In the genomic region with DNA sequence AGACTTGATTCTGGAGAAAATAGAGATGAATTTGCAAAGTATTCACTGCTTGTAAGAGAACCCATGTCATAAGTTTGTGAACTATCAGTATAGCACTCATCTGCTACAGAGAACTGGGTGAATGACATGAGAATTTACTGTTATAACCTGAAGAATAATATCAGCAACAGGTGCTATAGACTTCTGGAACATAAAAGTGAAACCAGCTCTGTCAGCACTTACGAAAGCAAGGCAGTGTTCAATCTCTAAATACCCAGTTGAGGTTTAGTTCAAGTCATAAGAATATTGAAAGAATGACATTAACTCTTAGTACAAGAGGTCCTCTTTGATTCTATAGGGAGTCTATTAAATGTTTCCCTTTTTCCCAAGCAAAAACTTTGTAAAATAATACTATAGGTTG, we compare ENCODE assay signal across 19 cellular contexts.
DNase-seq lines count a peak whose midpoint lies in the region; ATAC-seq and TF ChIP-seq lines count a peak whose summit lies in the region.
"Had no signal": no experiment of that assay in that cellular context is flagged by ENCODE, and none has a peak within 500 bp of the region (broad histone marks: within the 10 kb centered on the region; RNA-seq: fewer than 3 reads in every experiment).

No MANE protein-coding gene starts in this region.

- H3K4me1 Mint-ChIP-seq in Calu3 (ENCODE audit: low read depth, unreplicated experiment), result peaks cover 43% of the 10 kb centered on the region
- H3K4me1 Mint-ChIP-seq: activated CD4-positive, alpha-beta memory T cell treated with anti-CD3 and anti-CD28 coated beads, Interleukin-2, amount 10 ng/mL, durations not matched to agents 7 days and 5 days; activated T-helper 17 cell treated with anti-CD3 and anti-CD28 coated beads, Interleukin-2, amount 50 U/mL, for 72 hours had no signal

- ATAC-seq in GM21717 (IDR thresholded peaks at IDR 0.05; ENCODE audit: unreplicated experiment), result peak; percentile 89
- ATAC-seq: activated T-helper 17 cell treated with anti-CD3 and anti-CD28 coated beads, Interleukin-2, amount 50 U/mL, for 72 hours; heart left ventricle had no signal

- TF ChIP-seq CTCF in Calu3 (IDR thresholded peaks at IDR 0.05; ENCODE audit: unreplicated experiment), result no peak

- DNase-seq in A172 (ENCODE audit: low spot score) (peak; percentile 65), OCI-M1 (lab: John Stamatoyannopoulos, UW) (peak; percentile 43), kidney glomerular epithelial cell (lab: John Stamatoyannopoulos, UW) (peak; percentile 10), Calu3 (no peak), anterior cingulate cortex (lab: John Stamatoyannopoulos, UW) (no peak), DMS153 treated with DMSO at 0.1 percent for 48 hours (lab: John Stamatoyannopoulos, UW; ENCODE audit: unreplicated experiment) (no peak), NCI-H1417 (lab: John Stamatoyannopoulos, UW) (no peak)
- DNase-seq: activated CD4-positive, alpha-beta memory T cell treated with anti-CD3 and anti-CD28 coated beads, Interleukin-2, amount 10 ng/mL, durations not matched to agents 7 days and 5 days; amniotic stem cell; erythroblast; GF-D8; heart left ventricle; MG63; NCI-H2029 treated with DMSO at 0.1 percent for 48 hours; NCI-H524 treated with DMSO at 0.1 percent for 48 hours; ovary; stimulated activated CD4-positive, alpha-beta T cell treated with anti-CD3 and anti-CD28 coated beads, Interleukin-12 subunit alpha, Interleukin-12 subunit beta, amount 100 ng/mL, for 4 hours had no signal

- intact Hi-C loops in Calu3 (cut with micrococcal nuclease; ENCODE audit: unreplicated experiment), result loop anchor here (5.0 to 10.0 kb wide), 4 partner anchors 233 to 511 kb away; a partner anchor contains a TSS

- peaks cover 2% of the 10 kb centered on the region for H3K9me3 Mint-ChIP-seq in Calu3 (ENCODE audit: low read depth, unreplicated experiment)
- H3K9me3 Mint-ChIP-seq: activated T-helper 17 cell treated with anti-CD3 and anti-CD28 coated beads, Interleukin-2, amount 50 U/mL, for 72 hours had no signal

- no peak overlapping the region for H3K4me3 Mint-ChIP-seq in Calu3 (ENCODE audit: low read depth, unreplicated experiment)
- H3K4me3 Mint-ChIP-seq: activated CD4-positive, alpha-beta memory T cell treated with anti-CD3 and anti-CD28 coated beads, Interleukin-2, amount 10 ng/mL, durations not matched to agents 7 days and 5 days; activated T-helper 17 cell treated with anti-CD3 and anti-CD28 coated beads, Interleukin-2, amount 50 U/mL, for 72 hours had no signal

- no peaks in the 10 kb centered on the region for H3K36me3 Mint-ChIP-seq in Calu3 (ENCODE audit: insufficient read depth, unreplicated experiment)

- BruUV-seq in Calu3 (replicated peaks; lab: Mats Ljungman, UMichigan), result no TSS peak

- no peaks in the 10 kb centered on the region for H3K27me3 Mint-ChIP-seq in Calu3 (ENCODE audit: unreplicated experiment)
- H3K27me3 Mint-ChIP-seq: activated CD4-positive, alpha-beta memory T cell treated with anti-CD3 and anti-CD28 coated beads, Interleukin-2, amount 10 ng/mL, durations not matched to agents 7 days and 5 days; activated T-helper 17 cell treated with anti-CD3 and anti-CD28 coated beads, Interleukin-2, amount 50 U/mL, for 72 hours had no signal

- no peak overlapping the region for H3K27ac Mint-ChIP-seq in Calu3 (ENCODE audit: unreplicated experiment)
- H3K27ac Mint-ChIP-seq: activated CD4-positive, alpha-beta memory T cell treated with anti-CD3 and anti-CD28 coated beads, Interleukin-2, amount 10 ng/mL, durations not matched to agents 7 days and 5 days; activated T-helper 17 cell treated with anti-CD3 and anti-CD28 coated beads, Interleukin-2, amount 50 U/mL, for 72 hours had no signal

- CTCF ChIA-PET in Calu3 (lab: Charles Lee), result no interaction called here

Comparison
In these comparisons a context has a peak if more than half of its experiments do, and no peak if none do; other contexts are left out.
1. DNase-seq: peak in A172 (single experiment), OCI-M1 (single experiment) and kidney glomerular epithelial cell (single experiment); none in Calu3 (single experiment), anterior cingulate cortex (0 of 58), DMS153 treated with DMSO at 0.1 percent for 48 hours (single experiment) and NCI-H1417 (0 of 3).